Comparison of ENCODE assay signal across 33 cellular contexts in genomic region chr10:62172465-62172864, GRCh38.
"Had no signal": no experiment of that assay in that cellular context is flagged by ENCODE, and none has a peak within 500 bp of the region (broad histone marks: within the 10 kb centered on the region; RNA-seq: fewer than 3 reads in every experiment).

No MANE protein-coding gene starts in this region.

- H3K4me3 ChIP-seq: adrenal gland, body of pancreas had no signal

- H3K4me3 Mint-ChIP-seq: activated B cell treated with CpG ODN at 0.5 μM for 24 hours; activated CD8-positive, alpha-beta memory T cell treated with anti-CD3 and anti-CD28 coated beads, Interleukin-2, amount 10 ng/mL, durations not matched to agents 7 days and 5 days; activated CD8-positive, alpha-beta T cell treated with anti-CD3 and anti-CD28 coated beads, Interleukin-2, amount 10 ng/mL, durations not matched to agents 7 days and 5 days; activated naive CD4-positive, alpha-beta T cell treated with anti-CD3 and anti-CD28 coated beads for 36 hours; activated naive CD4-positive, alpha-beta T cell treated with anti-CD3 and anti-CD28 coated beads, Interleukin-2, amount 50 U/mL, for 24 hours; activated naive CD8-positive, alpha-beta T cell treated with anti-CD3 and anti-CD28 coated beads for 36 hours; activated naive CD8-positive, alpha-beta T cell treated with anti-CD3 and anti-CD28 coated beads, Interleukin-2, amount 50 U/mL, for 24 hours; activated T-helper 1 cell treated with anti-CD3 and anti-CD28 coated beads, Interleukin-12 subunit alpha, Interleukin-12 subunit beta, Interleukin-2, Interleukin-4 antibody, amounts not matched to agents 30 ng/mL and 10 ng/mL and 1 ng/mL, durations not matched to agents 14 hours and 24 hours and 36 hours; endodermal cell; T-helper 17 cell; T-helper 2 cell treated with Interferon-gamma antibody and Interleukin-4, amounts not matched to agents 5 μg/mL and 100 μg/mL, for 36 hours had no signal

- H3K4me1 Mint-ChIP-seq: endodermal cell had no signal

- H3K27ac Mint-ChIP-seq: activated B cell treated with CpG ODN at 0.5 μM for 24 hours; activated CD8-positive, alpha-beta memory T cell treated with anti-CD3 and anti-CD28 coated beads, Interleukin-2, amount 10 ng/mL, durations not matched to agents 7 days and 5 days; activated CD8-positive, alpha-beta T cell treated with anti-CD3 and anti-CD28 coated beads, Interleukin-2, amount 10 ng/mL, durations not matched to agents 7 days and 5 days; activated naive CD4-positive, alpha-beta T cell treated with anti-CD3 and anti-CD28 coated beads for 36 hours; activated naive CD4-positive, alpha-beta T cell treated with anti-CD3 and anti-CD28 coated beads, Interleukin-2, amount 50 U/mL, for 24 hours; activated naive CD8-positive, alpha-beta T cell treated with anti-CD3 and anti-CD28 coated beads for 36 hours; activated naive CD8-positive, alpha-beta T cell treated with anti-CD3 and anti-CD28 coated beads, Interleukin-2, amount 50 U/mL, for 24 hours; activated T-helper 1 cell treated with anti-CD3 and anti-CD28 coated beads, Interleukin-12 subunit alpha, Interleukin-12 subunit beta, Interleukin-2, Interleukin-4 antibody, amounts not matched to agents 30 ng/mL and 10 ng/mL and 1 ng/mL, durations not matched to agents 14 hours and 24 hours and 36 hours; activated T-helper 2 cell treated with anti-CD3 and anti-CD28 coated beads, Interferon-gamma antibody, Interleukin-2, Interleukin-4, amounts not matched to agents 10 μg/mL and 5 μg/mL and 100 μg/mL, durations not matched to agents 14 hours and 24 hours and 36 hours; endodermal cell; T-helper 17 cell; T-helper 2 cell treated with Interferon-gamma antibody and Interleukin-4, amounts not matched to agents 5 μg/mL and 100 μg/mL, for 36 hours had no signal

- ATAC-seq: activated CD4-positive, CD25-positive, alpha-beta regulatory T cell treated with anti-CD3 and anti-CD28 coated beads, Interleukin-2, amount 50 U/mL, for 24 hours; activated CD8-positive, alpha-beta memory T cell treated with anti-CD3 and anti-CD28 coated beads, Interleukin-2, amount 10 ng/mL, durations not matched to agents 7 days and 5 days; activated CD8-positive, alpha-beta T cell treated with anti-CD3 and anti-CD28 coated beads, Interleukin-2, amount 10 ng/mL, durations not matched to agents 7 days and 5 days; activated naive CD8-positive, alpha-beta T cell treated with anti-CD3 and anti-CD28 coated beads, Interleukin-2, amount 50 U/mL, for 24 hours; body of pancreas; esophagus mucosa; T-helper 17 cell had no signal

- H3K27me3 ChIP-seq: adrenal gland, body of pancreas had no signal

- DNase-seq: activated B cell treated with CpG ODN at 0.5 μM for 24 hours; activated CD4-positive, alpha-beta T cell treated with anti-CD3 and anti-CD28 coated beads for 48 hours; activated CD4-positive, alpha-beta T cell treated with anti-CD3 and anti-CD28 coated beads, Interleukin-2, amount 50 U/mL, for 1 hour; activated CD4-positive, alpha-beta T cell treated with anti-CD3 and anti-CD28 coated beads, Interleukin-2, amount 50 U/mL, for 48 hours; activated CD8-positive, alpha-beta memory T cell treated with anti-CD3 and anti-CD28 coated beads, Interleukin-2, amount 10 ng/mL, durations not matched to agents 7 days and 5 days; activated CD8-positive, alpha-beta memory T cell treated with anti-CD3 and anti-CD28 coated beads, Interleukin-2, amount 50 U/mL, for 4 hours; activated CD8-positive, alpha-beta T cell treated with anti-CD3 and anti-CD28 coated beads, Interleukin-2, amount 10 ng/mL, durations not matched to agents 7 days and 5 days; activated effector memory CD4-positive, alpha-beta T cell treated with anti-CD3 and anti-CD28 coated beads, Interleukin-2, amount 50 U/mL, for 16 hours; activated naive CD4-positive, alpha-beta T cell treated with anti-CD3 and anti-CD28 coated beads for 36 hours; activated naive CD8-positive, alpha-beta T cell treated with anti-CD3 and anti-CD28 coated beads for 36 hours; activated naive CD8-positive, alpha-beta T cell treated with anti-CD3 and anti-CD28 coated beads, Interleukin-2, amount 50 U/mL, for 24 hours; activated T-cell treated with anti-CD3 and anti-CD28 coated beads, Interleukin-2, amount 50 U/mL, for 1 hour; activated T-cell treated with anti-CD3 and anti-CD28 coated beads, Interleukin-2, amount 50 U/mL, for 48 hours; adrenal gland; amygdala; aorta; body of pancreas; caudate nucleus; cortex of kidney; effector CD8-positive, alpha-beta T cell; endodermal cell; head of caudate nucleus; T-helper 17 cell; T1000; WERI-Rb-1 had no signal

- FAIRE-seq: colon, frontal cortex had no signal

- H3K27me3 Mint-ChIP-seq: activated B cell treated with CpG ODN at 0.5 μM for 24 hours; activated CD8-positive, alpha-beta memory T cell treated with anti-CD3 and anti-CD28 coated beads, Interleukin-2, amount 10 ng/mL, durations not matched to agents 7 days and 5 days; activated naive CD4-positive, alpha-beta T cell treated with anti-CD3 and anti-CD28 coated beads, Interleukin-2, amount 50 U/mL, for 24 hours; activated naive CD8-positive, alpha-beta T cell treated with anti-CD3 and anti-CD28 coated beads for 36 hours; activated naive CD8-positive, alpha-beta T cell treated with anti-CD3 and anti-CD28 coated beads, Interleukin-2, amount 50 U/mL, for 24 hours; T-helper 17 cell had no signal

- H3K4me1 ChIP-seq: adrenal gland, body of pancreas had no signal

- H3K36me3 ChIP-seq: adrenal gland, WERI-Rb-1 had no signal

- H3K27ac ChIP-seq: adrenal gland, body of pancreas, WERI-Rb-1 had no signal

- H3K9me3 ChIP-seq: adrenal gland, body of pancreas had no signal
